In genomic region chr10:100267237-100268104, GRCh38 we compare ENCODE assay signal across 1 cellular context.
TF ChIP-seq lines count a peak whose summit lies in the region.

Gene CWF19L1 (minus strand): TSS chr10:100267638. CDS start chr10:100267593, 45 bp downstream.

TF ChIP-seq in H1, 55 proteins besides CTCF, POLR2A, EP300 and RAD21 (continued from another document):
- TF ChIP-seq SAP30 (IDR thresholded peaks at IDR 0.05; ENCODE audit: insufficient read depth, insufficient replicate concordance, low read length) (peak; percentile 96), FOSL1 (IDR thresholded peaks at IDR 0.05; ENCODE audit: insufficient read depth, low read depth, low read length) (no peak), NRF1 (IDR thresholded peaks at IDR 0.05; ENCODE audit: low read depth, low read length) (no peak), POLR2AphosphoS5 (IDR thresholded peaks at IDR 0.05; ENCODE audit: low read depth, low read length) (peak; percentile 82), HDAC2 (IDR thresholded peaks at IDR 0.05; ENCODE audit: borderline replicate concordance in 1 of 2, low read depth in 2 of 2, low read length in 2 of 2) (0 out of 4 replicates have a peak, but pooled peaks of 1 of the 2 experiments have one; percentile 88), PHF8 (conservative IDR thresholded peaks at IDR 0.05; ENCODE audit: low read depth, low read length) (peak; percentile 85), CREB1 (IDR thresholded peaks at IDR 0.05) (peak; percentile 97), SIN3A (conservative IDR thresholded peaks at IDR 0.05 in 1 of 2, IDR thresholded peaks at IDR 0.05 in 1 of 2; ENCODE audit: low read depth in 1 of 2, low read length in 2 of 2) (peak in 1 of 2 experiments; percentile 91; a peak in 2 of 4 replicates), CHD1 (IDR thresholded peaks at IDR 0.05; ENCODE audit: low read depth, low read length) (no peak), KDM4A (IDR thresholded peaks at IDR 0.05; ENCODE audit: low read depth, low read length, severe bottlenecking) (peak; percentile 100), CEBPB (IDR thresholded peaks at IDR 0.05; ENCODE audit: low read depth, low read length) (0 out of 2 replicates have a peak, but pooled peaks have one; percentile 5), RNF2 (IDR thresholded peaks at IDR 0.05; ENCODE audit: borderline replicate concordance, low read depth, low read length, missing control alignments, poor library complexity, severe bottlenecking) (no peak), SP1 (IDR thresholded peaks at IDR 0.05; ENCODE audit: low read depth, low read length) (peak; percentile 83), GABPA (IDR thresholded peaks at IDR 0.05; ENCODE audit: borderline replicate concordance, insufficient read depth, low read length) (no peak), JUND (IDR thresholded peaks at IDR 0.05; ENCODE audit: low read length) (no peak), EZH2 (IDR thresholded peaks at IDR 0.05; ENCODE audit: low read depth, low read length, severe bottlenecking) (no peak), TEAD4 (IDR thresholded peaks at IDR 0.05; ENCODE audit: low read depth, low read length) (peak; percentile 88), GTF2F1 (IDR thresholded peaks at IDR 0.05; ENCODE audit: borderline replicate concordance, low read depth, low read length) (0 out of 2 replicates have a peak, but pooled peaks have one; percentile 43), TAF1 (IDR thresholded peaks at IDR 0.05; ENCODE audit: low read depth, low read length) (peak; percentile 95), TBP (IDR thresholded peaks at IDR 0.05; ENCODE audit: low read depth, low read length) (peak; percentile 90), BRCA1 (IDR thresholded peaks at IDR 0.05; ENCODE audit: low read depth, low read length) (no peak), SRF (IDR thresholded peaks at IDR 0.05; ENCODE audit: low read depth, low read length) (peak; percentile 81), ATF3 (IDR thresholded peaks at IDR 0.05; ENCODE audit: insufficient read depth, low read depth, low read length) (peak; percentile 93), KDM5A (IDR thresholded peaks at IDR 0.05; ENCODE audit: low read length) (peak; percentile 96)
